Comparison of ENCODE assay signal across 12 cellular contexts in genomic region chr1:200041337-200042118, GRCh38. TPM values are rescaled to one million over a fixed set of nuclear protein-coding genes. Genes with fewer than 3 reads are reported as not detected.
DNase-seq lines count a peak whose midpoint lies in the region; ATAC-seq, FAIRE-seq and TF ChIP-seq lines count a peak whose summit lies in the region.
"Had no signal": no experiment of that assay in that cellular context is flagged by ENCODE, and none has a peak within 500 bp of the region (broad histone marks: within the 10 kb centered on the region; RNA-seq: fewer than 3 reads in every experiment).

No MANE protein-coding gene starts in this region.

- no peak for FAIRE-seq in HepG2 (lab: Jason Lieb, UNC)
- FAIRE-seq: keratinocyte, RCC 7860 had no signal

- in situ Hi-C loops in GM13977 (cut with MboI; ENCODE audit: low pct_unique_long_range_greater_than_20kb, low sequenced_read_pairs, unreplicated experiment): no loop called here
- in situ Hi-C loops in HepG2 (cut with HindIII; ENCODE audit: extremely low pct_ligation_motif_present, low pct_unique_long_range_greater_than_20kb): no loop called here
- in situ Hi-C loops in gastrocnemius medialis (cut with MboI; ENCODE audit: low sequenced_read_pairs in 4 of 4): no loop called here

- TF ChIP-seq EP300 in HepG2 (IDR thresholded peaks at IDR 0.05; ENCODE audit: low read depth in 2 of 2, low read length in 2 of 2) (no peak), HepG2 (CRISPR knock-in tag; IDR thresholded peaks at IDR 0.05; ENCODE audit: borderline replicate concordance) (no peak)

- BruUV-seq in HepG2 (replicated peaks; lab: Mats Ljungman, UMichigan): no TSS peak

- TF ChIP-seq RAD21 in HepG2 (CRISPR knock-in tag; IDR thresholded peaks at IDR 0.05): no peak

- H3K4me1 ChIP-seq in body of pancreas (peaks cover 32% of the 10 kb centered on the region), HepG2 (ENCODE audit: insufficient read depth, low read length) (peaks cover 47% of the 10 kb centered on the region), gastrocnemius medialis (peaks cover 19 to 23% of the 10 kb centered on the region in 2 donors)

- H3K36me3 ChIP-seq in body of pancreas (replicated peaks in 1 of 2; ENCODE audit: insufficient read depth in 1 of 2, low read depth in 2 of 2) (no peaks in the 10 kb centered on the region), HepG2 (replicated peaks in 1 of 2; ENCODE audit: control insufficient read depth in 1 of 2, insufficient read depth in 2 of 2, low read length in 2 of 2) (no peaks in the 10 kb centered on the region), gastrocnemius medialis (no peaks in the 10 kb centered on the region)

- no peaks in the 10 kb centered on the region for H3K27me3 ChIP-seq in body of pancreas
- H3K27me3 ChIP-seq in HepG2 (ENCODE audit: control insufficient read depth in 1 of 2, insufficient read depth in 2 of 2, low read length in 2 of 2): peaks cover 13 to 70% of the 10 kb centered on the region in 2 experiments
- H3K27me3 ChIP-seq in gastrocnemius medialis: peaks cover 92 to 97% (median 96%) of the 10 kb centered on the region in 3 donors

- peak in 2 of 3 donors; percentile 40 to 57 for TF ChIP-seq POLR2A in body of pancreas (IDR thresholded peaks at IDR 0.05)
- TF ChIP-seq POLR2A in HepG2 (IDR thresholded peaks at IDR 0.05; ENCODE audit: insufficient read depth in 1 of 2, low read depth in 2 of 2, low read length in 2 of 2): no peak
- TF ChIP-seq POLR2A in gastrocnemius medialis (IDR thresholded peaks at IDR 0.05): no peak

- DNase-seq in GM13977 (ENCODE audit: low spot score) (peak; percentile 41), body of pancreas (peak in 2 of 4 donors; percentile 25 to 48), HepG2 (ENCODE audit: low spot score) (no peak), gastrocnemius medialis (no peak), SW 1271 (lab: John Stamatoyannopoulos, UW) (no peak), EL (no peak)
- DNase-seq: NCI-H226 had no signal

- H3K27ac ChIP-seq in body of pancreas (peak overlapping the region; percentile 87 to 96 (median 96)), HepG2 (ENCODE audit: extremely low read length, insufficient read depth, low read length) (no peak overlapping the region), gastrocnemius medialis (peak overlapping the region; percentile 21 to 59 (median 56))

- no peaks in the 10 kb centered on the region for H3K79me2 ChIP-seq in HepG2 (ENCODE audit: insufficient read depth, low read length)

- H2AFZ ChIP-seq in HepG2 (ENCODE audit: low read length): no peak overlapping the region

- TF ChIP-seq CTCF in GM13977 (IDR thresholded peaks at IDR 0.05; ENCODE audit: extremely low read depth, insufficient read depth, missing control alignments) (no peak), body of pancreas (IDR thresholded peaks at IDR 0.05) (no peak), HepG2 (CRISPR knock-in tag; IDR thresholded peaks at IDR 0.05) (no peak), gastrocnemius medialis (IDR thresholded peaks at IDR 0.05 in 4 of 5, conservative IDR thresholded peaks at IDR 0.05 in 1 of 5) (no peak)

- H3K4me2 ChIP-seq in HepG2 (ENCODE audit: low read depth, low read length): peak overlapping the region; percentile 84

- CTCF ChIA-PET in HepG2 (lab: Yijun Ruan, JAX; ENCODE audit: low intra/inter-chr PET ratio, low total read pairs): no interaction called here

- WGBS in body of pancreas, 2 donors: 1 to 3% methylated on average over 32 to 35 of the region's 35 CpGs
- WGBS in HepG2 (ENCODE audit: low lambda C conversion rate): 2% methylated on average over 19 of the region's 35 CpGs

- intact Hi-C loops in body of pancreas (cut with DNase I) (no loop called here), HepG2 (cut with micrococcal nuclease; ENCODE audit: unreplicated experiment) (loop anchor here (10.0 kb wide), 1 partner anchor 87 kb away; no protein-coding TSS in a partner anchor), gastrocnemius medialis (cut with DNase I; ENCODE audit: low total_unique reads) (no loop called here)

- H3K9me3 ChIP-seq in body of pancreas (no peaks in the 10 kb centered on the region), HepG2 (ENCODE audit: low read length) (no peaks in the 10 kb centered on the region), gastrocnemius medialis (no peaks in the 10 kb centered on the region)

- POLR2A ChIA-PET in HepG2 (lab: Yijun Ruan, JAX): no interaction called here

- H3K9ac ChIP-seq in HepG2 (ENCODE audit: insufficient read depth, low read depth, low read length): 0 out of 2 replicates have a peak overlapping the region, but pooled peaks have one; percentile 0

- no peaks in the 10 kb centered on the region; the same call in 1 of the 2 replicates for H4K20me1 ChIP-seq in HepG2 (ENCODE audit: insufficient read depth, low read length)

- H3K4me3 ChIP-seq in body of pancreas: peak overlapping the region; percentile 40 to 84
- H3K4me3 ChIP-seq in HepG2 (replicated peaks in 1 of 3; ENCODE audit: insufficient read depth in 1 of 3, low read depth in 2 of 3, low read length in 3 of 3): peak overlapping the region in 2 of 3 experiments; percentile 51 to 64; a peak in 1 of 6 replicates
- peak overlapping the region; percentile 53 to 65 (median 56) for H3K4me3 ChIP-seq in gastrocnemius medialis

- ATAC-seq in body of pancreas: peak; percentile 0
- ATAC-seq in HepG2: peak; percentile 8
- no peak for ATAC-seq in gastrocnemius medialis
- ATAC-seq in GM18909 (IDR thresholded peaks at IDR 0.05; ENCODE audit: poor library complexity, unreplicated experiment): no peak
- no peak for ATAC-seq in GM21447 (IDR thresholded peaks at IDR 0.05; ENCODE audit: unreplicated experiment)

TF ChIP-seq in HepG2, 621 proteins besides CTCF, POLR2A, EP300 and RAD21:
- TF ChIP-seq ZNF580 (CRISPR knock-in tag; IDR thresholded peaks at IDR 0.05; ENCODE audit: borderline replicate concordance, low read depth) (no peak), ELF3 (CRISPR knock-in tag; IDR thresholded peaks at IDR 0.05) (no peak), KLF12 (CRISPR knock-in tag; IDR thresholded peaks at IDR 0.05; ENCODE audit: borderline replicate concordance) (0 out of 2 replicates have a peak, but pooled peaks have one; percentile 46)

RNA-seq across cellular contexts. Expression of gene NR5A2, which starts 14.0 kb away (rescaled TPM):
- total RNA-seq in body of pancreas: 100 to 1,000 TPM in 1 of 2 donors, 10 to 100 TPM in 1; 98.3 to 202 TPM
- 2.8 and 2.9 TPM in 2 replicates for total RNA-seq in HepG2 (2016; rRNA removed; fragmentation: Illumina TruSeq; extraction: Trizol)
- total RNA-seq in HepG2 (2016; cell fraction: cytosol; rRNA removed; fragmentation: Illumina TruSeq; extraction: Trizol; ENCODE audit: low read depth): 1.1 and 1.9 TPM in 2 replicates
- 2.4 and 4.2 TPM in 2 replicates for total RNA-seq in HepG2 (2016; cell fraction: insoluble cytoplasmic fraction; rRNA removed; fragmentation: Illumina TruSeq; extraction: Trizol)
- 1.6 TPM in 2 replicates for total RNA-seq in HepG2 (2016; cell fraction: membrane; rRNA removed; fragmentation: Illumina TruSeq; extraction: Trizol)
- total RNA-seq in HepG2 (2016; cell fraction: nucleus; rRNA removed; fragmentation: Illumina TruSeq; extraction: Trizol): 5.1 and 5.5 TPM in 2 replicates
- 0.12 and 0.24 TPM in 2 replicates for polyA plus RNA-seq in HepG2 (2011; rRNA removed)
- polyA plus RNA-seq in HepG2 (2011; cell fraction: cytosol; rRNA removed): 0.08 and 0.19 TPM in 2 replicates
- polyA plus RNA-seq in HepG2 (2011; cell fraction: nucleus; rRNA removed): 0.32 and 0.33 TPM in 2 replicates
- 0.12 and 0.17 TPM in 2 replicates for polyA plus RNA-seq in HepG2 (2012)
- polyA plus RNA-seq in HepG2 (2016; cell fraction: cytosol; fragmentation: Illumina TruSeq; extraction: Trizol; ENCODE audit: low read depth): 0.09 and 0.17 TPM in 2 replicates
- polyA plus RNA-seq in HepG2 (2016; cell fraction: insoluble cytoplasmic fraction; fragmentation: Illumina TruSeq; extraction: Trizol; ENCODE audit: low read depth): 2.0 and 2.5 TPM in 2 replicates
- polyA plus RNA-seq in HepG2 (2016; cell fraction: membrane; fragmentation: Illumina TruSeq; extraction: Trizol; ENCODE audit: low read depth): 0.42 and 0.54 TPM in 2 replicates
- 2.8 and 3.1 TPM in 2 replicates for polyA plus RNA-seq in HepG2 (2016; cell fraction: nucleus; fragmentation: Illumina TruSeq; extraction: Trizol; ENCODE audit: insufficient read depth, low read depth)
- polyA minus RNA-seq in HepG2 (2011; rRNA and poly(A)+ RNA removed; ENCODE audit: low replicate concordance): 0.10 TPM in 1 of 2 replicates, not detected in the other
- polyA minus RNA-seq in HepG2 (2011; cell fraction: cytosol; rRNA and poly(A)+ RNA removed): 0.35 and 0.40 TPM in 2 replicates
- 0.99 and 1.4 TPM in 2 replicates for polyA minus RNA-seq in HepG2 (2011; cell fraction: nucleus; rRNA and poly(A)+ RNA removed)
- 1 to 10 TPM; 1.1 to 1.9 (median 1.2) TPM for total RNA-seq in gastrocnemius medialis
- total RNA-seq: epithelial cell of proximal tubule had no signal

Comparison
In these comparisons a context has a peak if more than half of its experiments do, and no peak if none do; other contexts are left out.
1. ATAC-seq: peak in body of pancreas (single experiment) and HepG2 (single experiment); none in gastrocnemius medialis (0 of 2), GM18909 (single experiment) and GM21447 (single experiment).
2. POLR2A ChIP-seq: peak in body of pancreas (2 of 3); none in HepG2 (0 of 2) and gastrocnemius medialis (0 of 2).
3. RNA of gene NR5A2, which starts 14.0 kb away (total RNA-seq): 98.3 to 202 TPM in body of pancreas; 1.1 to 5.5 TPM in HepG2 and 1.1 to 1.9 TPM in gastrocnemius medialis; every median in the first group is over 10 times any median in the second.
4. Peak in every context shown above with its lines, with median percentiles within 50 percentile points of each other: H3K4me3 ChIP-seq.